Comparison of ENCODE assay signal across 1 cellular context in the genomic region with DNA sequence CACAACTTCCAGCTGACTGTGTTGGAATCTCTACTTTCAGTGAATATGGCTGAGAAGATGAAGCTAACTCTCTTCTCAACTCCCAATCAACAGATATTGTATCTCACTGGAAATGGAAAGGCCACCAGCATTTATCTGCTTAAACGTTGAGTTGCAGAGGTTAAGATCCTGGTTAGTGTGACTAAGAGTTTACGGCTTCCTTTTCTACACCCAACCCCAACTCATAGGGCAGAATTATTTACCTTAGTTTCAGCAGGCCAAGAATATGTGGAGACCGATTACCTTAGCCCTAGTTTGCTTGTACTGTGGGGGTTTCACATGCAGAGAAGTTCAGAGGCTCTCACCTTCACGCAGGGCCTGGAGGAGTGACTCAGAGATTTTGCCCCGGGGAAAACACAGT.
TF ChIP-seq lines count a peak whose summit lies in the region.

No MANE protein-coding gene starts in this region.

TF ChIP-seq in K562, 482 proteins besides CTCF, POLR2A, EP300 and RAD21:
- TF ChIP-seq SIN3A (IDR thresholded peaks at IDR 0.05; ENCODE audit: borderline replicate concordance in 2 of 2, control insufficient read depth in 1 of 2, low read depth in 2 of 2, low read length in 2 of 2) = no peak
- no peak for TF ChIP-seq ZEB2 (IDR thresholded peaks at IDR 0.05)
- TF ChIP-seq MYNN (IDR thresholded peaks at IDR 0.05) = no peak
- TF ChIP-seq MYNN (CRISPR knock-in tag; IDR thresholded peaks at IDR 0.05) = no peak
- no peak for TF ChIP-seq ZFX (CRISPR knock-in tag; IDR thresholded peaks at IDR 0.05)
- TF ChIP-seq, protein P1, sequence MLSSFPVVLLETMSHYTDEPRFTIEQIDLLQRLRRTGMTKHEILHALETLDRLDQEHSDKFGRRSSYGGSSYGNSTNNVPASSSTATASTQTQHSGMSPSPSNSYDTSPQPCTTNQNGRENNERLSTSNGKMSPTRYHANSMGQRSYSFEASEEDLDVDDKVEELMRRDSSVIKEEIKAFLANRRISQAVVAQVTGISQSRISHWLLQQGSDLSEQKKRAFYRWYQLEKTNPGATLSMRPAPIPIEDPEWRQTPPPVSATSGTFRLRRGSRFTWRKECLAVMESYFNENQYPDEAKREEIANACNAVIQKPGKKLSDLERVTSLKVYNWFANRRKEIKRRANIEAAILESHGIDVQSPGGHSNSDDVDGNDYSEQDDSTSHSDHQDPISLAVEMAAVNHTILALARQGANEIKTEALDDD (IDR thresholded peaks at IDR 0.05) = peak; percentile 39; the same call in 1 of the 2 replicates
- TF ChIP-seq, protein P2, sequence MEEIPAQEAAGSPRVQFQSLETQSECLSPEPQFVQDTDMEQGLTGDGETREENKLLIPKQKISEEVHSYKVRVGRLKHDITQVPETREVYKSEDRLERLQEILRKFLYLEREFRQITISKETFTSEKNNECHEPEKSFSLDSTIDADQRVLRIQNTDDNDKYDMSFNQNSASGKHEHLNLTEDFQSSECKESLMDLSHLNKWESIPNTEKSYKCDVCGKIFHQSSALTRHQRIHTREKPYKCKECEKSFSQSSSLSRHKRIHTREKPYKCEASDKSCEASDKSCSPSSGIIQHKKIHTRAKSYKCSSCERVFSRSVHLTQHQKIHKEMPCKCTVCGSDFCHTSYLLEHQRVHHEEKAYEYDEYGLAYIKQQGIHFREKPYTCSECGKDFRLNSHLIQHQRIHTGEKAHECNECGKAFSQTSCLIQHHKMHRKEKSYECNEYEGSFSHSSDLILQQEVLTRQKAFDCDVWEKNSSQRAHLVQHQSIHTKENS (CRISPR knock-in tag; IDR thresholded peaks at IDR 0.05) = no peak
- TF ChIP-seq, protein P3, sequence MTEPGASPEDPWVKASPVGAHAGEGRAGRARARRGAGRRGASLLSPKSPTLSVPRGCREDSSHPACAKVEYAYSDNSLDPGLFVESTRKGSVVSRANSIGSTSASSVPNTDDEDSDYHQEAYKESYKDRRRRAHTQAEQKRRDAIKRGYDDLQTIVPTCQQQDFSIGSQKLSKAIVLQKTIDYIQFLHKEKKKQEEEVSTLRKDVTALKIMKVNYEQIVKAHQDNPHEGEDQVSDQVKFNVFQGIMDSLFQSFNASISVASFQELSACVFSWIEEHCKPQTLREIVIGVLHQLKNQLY (CRISPR knock-in tag; conservative IDR thresholded peaks at IDR 0.05) = no peak
- TF ChIP-seq, protein P4, sequence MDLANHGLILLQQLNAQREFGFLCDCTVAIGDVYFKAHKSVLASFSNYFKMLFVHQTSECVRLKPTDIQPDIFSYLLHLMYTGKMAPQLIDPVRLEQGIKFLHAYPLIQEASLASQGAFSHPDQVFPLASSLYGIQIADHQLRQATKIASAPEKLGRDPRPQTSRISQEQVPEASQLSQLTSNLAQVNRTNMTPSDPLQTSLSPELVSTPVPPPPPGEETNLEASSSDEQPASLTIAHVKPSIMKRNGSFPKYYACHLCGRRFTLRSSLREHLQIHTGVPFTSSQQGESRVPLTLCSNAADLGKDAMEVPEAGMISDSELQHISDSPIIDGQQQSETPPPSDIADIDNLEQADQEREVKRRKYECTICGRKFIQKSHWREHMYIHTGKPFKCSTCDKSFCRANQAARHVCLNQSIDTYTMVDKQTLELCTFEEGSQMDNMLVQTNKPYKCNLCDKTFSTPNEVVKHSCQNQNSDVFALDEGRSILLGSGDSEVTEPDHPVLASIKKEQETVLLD (IDR thresholded peaks at IDR 0.05) = no peak
- TF ChIP-seq ARID1B (IDR thresholded peaks at IDR 0.05) = no peak
